In genomic region chr4:139416073-139416673, GRCh38 we compare ENCODE assay signal across 9 cellular contexts. TPM values are rescaled to one million over a fixed set of nuclear protein-coding genes. Genes with fewer than 3 reads are reported as not detected.
DNase-seq lines count a peak whose midpoint lies in the region; ATAC-seq and TF ChIP-seq lines count a peak whose summit lies in the region.
"Had no signal": no experiment of that assay in that cellular context is flagged by ENCODE, and none has a peak within 500 bp of the region (broad histone marks: within the 10 kb centered on the region; RNA-seq: fewer than 3 reads in every experiment).

No MANE protein-coding gene starts in this region.

- no peak overlapping the region for H3K27ac Mint-ChIP-seq in T-helper 17 cell
- H3K27ac Mint-ChIP-seq: activated naive CD4-positive, alpha-beta T cell treated with anti-CD3 and anti-CD28 coated beads, Interleukin-2, amount 50 U/mL, for 24 hours had no signal

- peaks cover 4% of the 10 kb centered on the region for H3K36me3 Mint-ChIP-seq in T-helper 17 cell (ENCODE audit: low read depth)

- ATAC-seq in T-helper 17 cell = peak; percentile 49
- no peak for ATAC-seq in HG02678 (IDR thresholded peaks at IDR 0.05; ENCODE audit: unreplicated experiment)

- H3K4me3 Mint-ChIP-seq in T-helper 17 cell = no peak overlapping the region
- H3K4me3 Mint-ChIP-seq: activated naive CD4-positive, alpha-beta T cell treated with anti-CD3 and anti-CD28 coated beads, Interleukin-2, amount 50 U/mL, for 24 hours had no signal

- no peak overlapping the region for H3K4me3 ChIP-seq in HL-60 (replicated peaks; ENCODE audit: insufficient read depth, low read length)

- no peaks in the 10 kb centered on the region for H3K27me3 Mint-ChIP-seq in T-helper 17 cell
- H3K27me3 Mint-ChIP-seq: activated naive CD4-positive, alpha-beta T cell treated with anti-CD3 and anti-CD28 coated beads, Interleukin-2, amount 50 U/mL, for 24 hours had no signal

- no peaks in the 10 kb centered on the region for H3K27me3 ChIP-seq in HL-60 (ENCODE audit: insufficient read depth, poor library complexity, severe bottlenecking)

- peak; percentile 39 for TF ChIP-seq CTCF in HL-60 (IDR thresholded peaks at IDR 0.05; ENCODE audit: insufficient read depth, low read length)

- DNase-seq in NCI-H748 (lab: John Stamatoyannopoulos, UW; ENCODE audit: unreplicated experiment) (peak; percentile 4), NCI-H748 treated with DMSO at 0.1 percent for 48 hours (lab: John Stamatoyannopoulos, UW) (no peak), HL-60 (ENCODE audit: low read depth in 1 of 2, low spot score in 1 of 2) (peak; percentile 21 to 41), T-helper 17 cell (no peak), foreskin melanocyte (peak; percentile 14), renal cortical epithelial cell (ENCODE audit: low read depth) (peak; percentile 44), cortex of kidney (lab: John Stamatoyannopoulos, UW) (no peak)

- H3K4me1 Mint-ChIP-seq in T-helper 17 cell = peaks cover 7% of the 10 kb centered on the region

- H3K9me3 ChIP-seq in T-helper 17 cell (ENCODE audit: control insufficient read depth, low read length, poor library complexity, severe bottlenecking) = no peaks in the 10 kb centered on the region

- H3K27ac ChIP-seq in HL-60 (replicated peaks) = no peak overlapping the region

RNA-seq across cellular contexts. Expression of gene RAB33B, which starts 37.7 kb away (rescaled TPM):
- total RNA-seq in T-helper 17 cell = 10 to 100 TPM; 19.9 to 20.1 TPM
- 15.1 and 17.9 TPM in 2 replicates for total RNA-seq in renal cortical epithelial cell

Comparison
In these comparisons a context has a peak if more than half of its experiments do, and no peak if none do; other contexts are left out.
1. DNase-seq: peak in NCI-H748 (single experiment), HL-60 (2 of 2), foreskin melanocyte (single experiment) and renal cortical epithelial cell (single experiment); none in NCI-H748 treated with DMSO at 0.1 percent for 48 hours (single experiment), T-helper 17 cell (0 of 3) and cortex of kidney (single experiment).